Comparison of ENCODE assay signal across 1 cellular context in genomic region chr5:7074176-7074575, GRCh38.
TF ChIP-seq lines count a peak whose summit lies in the region.

No MANE protein-coding gene starts in this region.

TF ChIP-seq in SK-N-SH, 30 proteins besides CTCF, POLR2A, EP300 and RAD21 (continued from another document):
- TF ChIP-seq, protein P1, sequence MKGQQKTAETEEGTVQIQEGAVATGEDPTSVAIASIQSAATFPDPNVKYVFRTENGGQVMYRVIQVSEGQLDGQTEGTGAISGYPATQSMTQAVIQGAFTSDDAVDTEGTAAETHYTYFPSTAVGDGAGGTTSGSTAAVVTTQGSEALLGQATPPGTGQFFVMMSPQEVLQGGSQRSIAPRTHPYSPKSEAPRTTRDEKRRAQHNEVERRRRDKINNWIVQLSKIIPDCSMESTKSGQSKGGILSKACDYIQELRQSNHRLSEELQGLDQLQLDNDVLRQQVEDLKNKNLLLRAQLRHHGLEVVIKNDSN (IDR thresholded peaks at IDR 0.05; ENCODE audit: borderline replicate concordance, low read depth), result no peak
- TF ChIP-seq, protein P2, sequence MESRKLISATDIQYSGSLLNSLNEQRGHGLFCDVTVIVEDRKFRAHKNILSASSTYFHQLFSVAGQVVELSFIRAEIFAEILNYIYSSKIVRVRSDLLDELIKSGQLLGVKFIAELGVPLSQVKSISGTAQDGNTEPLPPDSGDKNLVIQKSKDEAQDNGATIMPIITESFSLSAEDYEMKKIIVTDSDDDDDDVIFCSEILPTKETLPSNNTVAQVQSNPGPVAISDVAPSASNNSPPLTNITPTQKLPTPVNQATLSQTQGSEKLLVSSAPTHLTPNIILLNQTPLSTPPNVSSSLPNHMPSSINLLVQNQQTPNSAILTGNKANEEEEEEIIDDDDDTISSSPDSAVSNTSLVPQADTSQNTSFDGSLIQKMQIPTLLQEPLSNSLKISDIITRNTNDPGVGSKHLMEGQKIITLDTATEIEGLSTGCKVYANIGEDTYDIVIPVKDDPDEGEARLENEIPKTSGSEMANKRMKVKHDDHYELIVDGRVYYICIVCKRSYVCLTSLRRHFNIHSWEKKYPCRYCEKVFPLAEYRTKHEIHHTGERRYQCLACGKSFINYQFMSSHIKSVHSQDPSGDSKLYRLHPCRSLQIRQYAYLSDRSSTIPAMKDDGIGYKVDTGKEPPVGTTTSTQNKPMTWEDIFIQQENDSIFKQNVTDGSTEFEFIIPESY (IDR thresholded peaks at IDR 0.05; ENCODE audit: borderline replicate concordance, low read depth), result no peak
- TF ChIP-seq PBX3 (IDR thresholded peaks at IDR 0.05), result no peak
